8 cellular contexts compared by ENCODE assay signal in the genomic region with DNA sequence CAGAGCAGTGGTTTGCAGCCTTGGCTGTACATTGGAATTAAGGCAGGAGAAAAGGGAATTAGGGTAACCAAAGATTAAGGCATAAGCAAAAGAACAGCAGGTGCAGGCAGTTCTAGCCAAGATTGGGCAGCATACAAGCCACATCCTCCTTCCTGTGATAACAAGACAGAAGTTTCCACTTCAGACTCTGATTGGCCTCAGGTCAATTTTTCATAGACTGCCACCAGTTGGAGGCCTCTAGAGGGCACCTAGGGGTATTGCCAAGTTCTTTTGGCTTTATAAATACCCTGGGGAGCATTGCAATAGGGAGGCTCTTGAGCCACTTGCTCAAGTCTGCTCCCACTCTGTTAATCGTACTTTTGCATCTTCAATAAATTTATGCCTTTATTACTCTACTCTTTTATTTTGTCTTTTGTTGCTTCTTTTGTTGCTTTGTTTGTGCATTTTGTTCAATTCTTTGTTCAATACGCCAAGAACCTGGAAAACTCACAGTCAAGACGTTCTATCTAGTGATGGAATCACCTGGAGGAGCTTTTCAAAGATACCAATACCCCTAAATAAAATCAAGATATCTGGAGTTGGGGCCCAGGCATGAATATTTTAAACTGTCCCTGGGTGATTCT. TPM values are rescaled to one million over a fixed set of nuclear protein-coding genes. Genes with fewer than 3 reads are reported as not detected.
DNase-seq lines count a peak whose midpoint lies in the region; ATAC-seq, FAIRE-seq and TF ChIP-seq lines count a peak whose summit lies in the region.

No MANE protein-coding gene starts in this region.

- H3K4me3 Mint-ChIP-seq in activated T-helper 1 cell treated with anti-CD3 and anti-CD28 coated beads, Interleukin-12 subunit alpha, Interleukin-12 subunit beta, Interleukin-2, Interleukin-4 antibody, amounts not matched to agents 30 ng/mL and 10 ng/mL and 1 ng/mL, durations not matched to agents 14 hours and 24 hours and 36 hours: no peak overlapping the region

- DNase-seq in AG04450 (ENCODE audit: low read depth, low spot score) (no peak), RCC 7860 (ENCODE audit: low spot score) (peak; percentile 57), left ventricle myocardium inferior (no peak)
- peak; percentile 2 for DNase-seq in activated T-helper 1 cell treated with anti-CD3 and anti-CD28 coated beads, Interleukin-12 subunit alpha, Interleukin-12 subunit beta, Interleukin-2, Interleukin-4 antibody, amounts not matched to agents 30 ng/mL and 10 ng/mL and 1 ng/mL, durations not matched to agents 14 hours and 24 hours and 36 hours (ENCODE audit: low spot score)
- peak; percentile 43 to 56 (median 44) for DNase-seq in stimulated activated CD4-positive, alpha-beta T cell treated with anti-CD3 and anti-CD28 coated beads, TNF-alpha, amount 100 ng/mL, for 24 hours (ENCODE audit: low read depth in 3 of 3)

- H3K27ac Mint-ChIP-seq in activated T-helper 1 cell treated with anti-CD3 and anti-CD28 coated beads, Interleukin-12 subunit alpha, Interleukin-12 subunit beta, Interleukin-2, Interleukin-4 antibody, amounts not matched to agents 30 ng/mL and 10 ng/mL and 1 ng/mL, durations not matched to agents 14 hours and 24 hours and 36 hours: no peak overlapping the region

- H3K27me3 ChIP-seq in AG04450 (ENCODE audit: control insufficient read depth, insufficient read depth, low read length): peaks cover 5% of the 10 kb centered on the region
- H3K27me3 ChIP-seq in left ventricle myocardium inferior (ENCODE audit: low read depth): no peaks in the 10 kb centered on the region

- CTCF ChIA-PET in AG04450 (lab: Charles Lee): interaction anchor here (1.4 kb wide), 1 partner anchor 26 kb away, joined by 3 read pairs; no protein-coding TSS in a partner anchor

- ATAC-seq in GM18858 (IDR thresholded peaks at IDR 0.05; ENCODE audit: unreplicated experiment) (peak; percentile 90), HG03378 (IDR thresholded peaks at IDR 0.05; ENCODE audit: unreplicated experiment) (peak; percentile 85), GM21825 (IDR thresholded peaks at IDR 0.05; ENCODE audit: unreplicated experiment) (no peak)

- peaks cover 5% of the 10 kb centered on the region for H3K4me1 ChIP-seq in left ventricle myocardium inferior

- POLR2A ChIA-PET in AG04450 (lab: Yijun Ruan, JAX): no interaction called here

- peaks cover 6% of the 10 kb centered on the region for H3K27me3 Mint-ChIP-seq in activated T-helper 1 cell treated with anti-CD3 and anti-CD28 coated beads, Interleukin-12 subunit alpha, Interleukin-12 subunit beta, Interleukin-2, Interleukin-4 antibody, amounts not matched to agents 30 ng/mL and 10 ng/mL and 1 ng/mL, durations not matched to agents 14 hours and 24 hours and 36 hours (ENCODE audit: insufficient read depth)

- H3K4me3 ChIP-seq in AG04450 (ENCODE audit: low read depth, low read length): no peak overlapping the region
- no peak overlapping the region for H3K4me3 ChIP-seq in left ventricle myocardium inferior

- no peak overlapping the region for H3K27ac ChIP-seq in AG04450 (ENCODE audit: low read depth, low read length)
- no peak overlapping the region for H3K27ac ChIP-seq in left ventricle myocardium inferior (replicated peaks)

- no peaks in the 10 kb centered on the region for H3K4me1 Mint-ChIP-seq in activated T-helper 1 cell treated with anti-CD3 and anti-CD28 coated beads, Interleukin-12 subunit alpha, Interleukin-12 subunit beta, Interleukin-2, Interleukin-4 antibody, amounts not matched to agents 30 ng/mL and 10 ng/mL and 1 ng/mL, durations not matched to agents 14 hours and 24 hours and 36 hours (ENCODE audit: low read depth)

- no peaks in the 10 kb centered on the region for H3K36me3 Mint-ChIP-seq in activated T-helper 1 cell treated with anti-CD3 and anti-CD28 coated beads, Interleukin-12 subunit alpha, Interleukin-12 subunit beta, Interleukin-2, Interleukin-4 antibody, amounts not matched to agents 30 ng/mL and 10 ng/mL and 1 ng/mL, durations not matched to agents 14 hours and 24 hours and 36 hours (ENCODE audit: low read depth)

- no peaks in the 10 kb centered on the region for H3K36me3 ChIP-seq in left ventricle myocardium inferior

- TF ChIP-seq CTCF in AG04450 (IDR thresholded peaks at IDR 0.05; ENCODE audit: low read depth, low read length) (peak; percentile 24; the same call in 1 of the 2 replicates), left ventricle myocardium inferior (IDR thresholded peaks at IDR 0.05; ENCODE audit: borderline replicate concordance) (peak; percentile 51)

- FAIRE-seq in RCC 7860 (lab: Jason Lieb, UNC): peak; percentile 59

- intact Hi-C loops in activated T-helper 1 cell treated with anti-CD3 and anti-CD28 coated beads, Interleukin-12 subunit alpha, Interleukin-12 subunit beta, Interleukin-2, Interleukin-4 antibody, amounts not matched to agents 30 ng/mL and 10 ng/mL and 1 ng/mL, durations not matched to agents 14 hours and 24 hours and 36 hours (cut with micrococcal nuclease): loop anchor here (2.0 kb wide), 1 partner anchor 564 kb away; no protein-coding TSS in a partner anchor
- intact Hi-C loops in left ventricle myocardium inferior (cut with micrococcal nuclease): no loop called here

- H3K9me3 Mint-ChIP-seq in activated T-helper 1 cell treated with anti-CD3 and anti-CD28 coated beads, Interleukin-12 subunit alpha, Interleukin-12 subunit beta, Interleukin-2, Interleukin-4 antibody, amounts not matched to agents 30 ng/mL and 10 ng/mL and 1 ng/mL, durations not matched to agents 14 hours and 24 hours and 36 hours: no peaks in the 10 kb centered on the region

- H3K9me3 ChIP-seq in AG04450 (ENCODE audit: control insufficient read depth, insufficient read depth, low read length) (no peaks in the 10 kb centered on the region), left ventricle myocardium inferior (replicated peaks) (no peaks in the 10 kb centered on the region)

RNA-seq across cellular contexts. Expression of a gene that starts 32.2 kb away (rescaled TPM):
- 3.1 and 3.7 TPM in 2 replicates for polyA plus RNA-seq in AG04450 (2011; rRNA removed)
- polyA minus RNA-seq in AG04450 (2011; rRNA and poly(A)+ RNA removed): 22.1 and 35.0 TPM in 2 replicates
- 0.03 TPM in 1 of 2 replicates, not detected in the other for total RNA-seq in activated T-helper 1 cell treated with anti-CD3 and anti-CD28 coated beads, Interleukin-12 subunit alpha, Interleukin-12 subunit beta, Interleukin-2, Interleukin-4 antibody, amounts not matched to agents 30 ng/mL and 10 ng/mL and 1 ng/mL, durations not matched to agents 14 hours and 24 hours and 36 hours
- 4.5 TPM for total RNA-seq in left ventricle myocardium inferior

Comparison
In these comparisons a context has a peak if more than half of its experiments do, and no peak if none do; other contexts are left out.
1. DNase-seq: peak in RCC 7860 (single experiment), activated T-helper 1 cell treated with anti-CD3 and anti-CD28 coated beads, Interleukin-12 subunit alpha, Interleukin-12 subunit beta, Interleukin-2, Interleukin-4 antibody, amounts not matched to agents 30 ng/mL and 10 ng/mL and 1 ng/mL, durations not matched to agents 14 hours and 24 hours and 36 hours (single experiment) and stimulated activated CD4-positive, alpha-beta T cell treated with anti-CD3 and anti-CD28 coated beads, TNF-alpha, amount 100 ng/mL, for 24 hours (3 of 3); none in AG04450 (single experiment) and left ventricle myocardium inferior (single experiment).